In genomic region chr11:127926721-127927120, GRCh38 we compare ENCODE assay signal across 15 cellular contexts.
DNase-seq lines count a peak whose midpoint lies in the region; ATAC-seq lines count a peak whose summit lies in the region.
"Had no signal": no experiment of that assay in that cellular context is flagged by ENCODE, and none has a peak within 500 bp of the region (broad histone marks: within the 10 kb centered on the region; RNA-seq: fewer than 3 reads in every experiment).

No MANE protein-coding gene starts in this region.

- peak; percentile 43 for DNase-seq in COLO668 (lab: John Stamatoyannopoulos, UW; ENCODE audit: unreplicated experiment)
- peak; percentile 35 for DNase-seq in DMS153 treated with DMSO at 0.1 percent for 48 hours (lab: John Stamatoyannopoulos, UW; ENCODE audit: unreplicated experiment)
- DNase-seq in NCI-H2029 treated with DMSO at 0.1 percent for 48 hours (lab: John Stamatoyannopoulos, UW): peak; percentile 51
- peak; percentile 49 for DNase-seq in NCI-H774 (lab: John Stamatoyannopoulos, UW)
- DNase-seq in anterior cingulate cortex (lab: John Stamatoyannopoulos, UW): no peak
- DNase-seq in HK-2 (ENCODE audit: unreplicated experiment): no peak
- DNase-seq: IMR-90, Karpas-422, MG63, NCI-H1092 treated with DMSO at 0.1 percent for 48 hours, NCI-H2081 treated with DMSO at 0.1 percent for 48 hours, NCI-H524, OCI-M1, T-helper 2 cell had no signal

- ATAC-seq in GM19324 (IDR thresholded peaks at IDR 0.05; ENCODE audit: low FRiP score, unreplicated experiment): no peak

Comparison
In these comparisons a context has a peak if more than half of its experiments do, and no peak if none do; other contexts are left out.
1. DNase-seq: peak in COLO668 (single experiment), DMS153 treated with DMSO at 0.1 percent for 48 hours (single experiment), NCI-H2029 treated with DMSO at 0.1 percent for 48 hours (single experiment) and NCI-H774 (single experiment); none in anterior cingulate cortex (0 of 58) and HK-2 (single experiment).